In the genomic region with DNA sequence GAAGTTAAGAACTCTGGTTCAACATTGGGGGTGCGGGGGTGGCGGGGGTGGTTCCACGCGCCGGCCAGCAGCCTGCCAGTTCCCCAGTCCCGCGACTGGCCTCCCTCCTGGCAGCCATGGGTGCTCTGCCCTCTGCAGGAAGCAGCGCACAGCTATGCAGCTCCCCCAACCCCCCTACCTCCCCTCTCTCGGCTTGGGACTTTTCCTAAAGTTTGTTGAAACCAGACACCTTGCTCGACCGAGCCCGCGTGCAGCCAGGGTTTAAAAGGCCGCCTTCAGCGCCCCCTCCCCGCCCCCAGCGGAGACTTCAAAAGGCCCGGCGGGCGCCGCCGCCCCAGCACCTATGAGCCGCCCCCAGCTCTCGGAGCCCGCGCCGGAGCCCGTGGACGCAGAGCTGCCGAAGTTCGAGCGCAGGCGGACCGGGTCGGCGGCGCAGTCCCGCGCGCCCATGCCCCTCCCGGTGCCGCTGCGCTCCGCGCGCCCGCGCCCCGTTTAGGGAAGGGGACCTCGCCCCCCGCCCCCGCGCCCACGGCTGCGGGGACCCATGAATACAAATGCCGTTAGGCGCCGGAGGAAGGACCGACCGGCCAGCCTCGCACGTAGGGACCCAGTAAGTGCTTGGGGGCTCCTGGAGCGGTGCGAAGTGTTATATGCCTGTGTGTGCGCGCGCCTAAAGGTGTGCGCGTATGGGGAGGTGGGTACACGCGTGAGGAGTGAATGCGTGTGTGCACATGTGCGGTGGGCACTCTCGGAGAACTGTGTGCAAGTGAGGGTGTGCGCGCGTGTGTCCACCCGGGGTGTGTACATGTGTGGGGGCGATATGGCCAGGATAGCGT, we compare ENCODE assay signal across 8 cellular contexts. TPM values are rescaled to one million over a fixed set of nuclear protein-coding genes. Genes with fewer than 3 reads are reported as not detected.
DNase-seq lines count a peak whose midpoint lies in the region; ATAC-seq and TF ChIP-seq lines count a peak whose summit lies in the region.

No MANE protein-coding gene starts in this region.

- H3K9me3 Mint-ChIP-seq in GM23338 (no peaks in the 10 kb centered on the region; the same call in 1 of the 3 replicates), T-cell (no peaks in the 10 kb centered on the region)

- no peak for TF ChIP-seq POLR2A in heart left ventricle (IDR thresholded peaks at IDR 0.05)

- H3K4me1 Mint-ChIP-seq in GM23338 (peaks cover 24% of the 10 kb centered on the region), T-cell (peaks cover 18 to 25% (median 19%) of the 10 kb centered on the region in 3 donors)

- ATAC-seq in GM23338 (peak; percentile 59), T-cell (replicated peaks in 1 of 4) (peak in 1 of 4 experiments; percentile 37), heart left ventricle (peak in 1 of 4 donors; percentile 20), HG03565 (IDR thresholded peaks at IDR 0.05; ENCODE audit: unreplicated experiment) (no peak), HG03159 (IDR thresholded peaks at IDR 0.05; ENCODE audit: unreplicated experiment) (no peak)

- H3K4me3 ChIP-seq in GM23338 (peak overlapping the region; percentile 84), heart left ventricle (peak overlapping the region; percentile 24 to 84 (median 48)), skeletal muscle cell (ENCODE audit: low read depth, low read length) (peak overlapping the region; percentile 43)

- POLR2A ChIA-PET in T-cell (lab: Charles Lee): no interaction called here

- H3K27ac ChIP-seq in GM23338 (ENCODE audit: low read depth) (no peak overlapping the region), heart left ventricle (no peak overlapping the region)

- no peaks in the 10 kb centered on the region for H3K9me3 ChIP-seq in heart left ventricle

- H3K27ac Mint-ChIP-seq in GM23338 (no peak overlapping the region), T-cell (no peak overlapping the region)

- no peaks in the 10 kb centered on the region for H3K36me3 ChIP-seq in GM23338 (ENCODE audit: insufficient read depth)
- H3K36me3 ChIP-seq in heart left ventricle: no peaks in the 10 kb centered on the region

- TF ChIP-seq CTCF in GM23338 (conservative IDR thresholded peaks at IDR 0.05; ENCODE audit: low read depth in 2 of 2) (peak; percentile 44 to 67), heart left ventricle (IDR thresholded peaks at IDR 0.05) (peak in 9 of 12 donors; percentile 20 to 57 (median 34))

- H3K4me2 ChIP-seq in GM23338: peak overlapping the region; percentile 92

- peak overlapping the region; percentile 100 for H2AFZ ChIP-seq in GM23338

- H3K4me1 ChIP-seq in GM23338 (ENCODE audit: insufficient read depth): peaks cover 24% of the 10 kb centered on the region
- peaks cover 0 to 49% (median 15%) of the 10 kb centered on the region in 12 donors for H3K4me1 ChIP-seq in heart left ventricle

- H3K36me3 Mint-ChIP-seq in GM23338 (ENCODE audit: low read depth) (peaks cover 3% of the 10 kb centered on the region; the same call in 1 of the 3 replicates), T-cell (no peaks in the 10 kb centered on the region)

- peaks cover 48% of the 10 kb centered on the region for H3K27me3 Mint-ChIP-seq in GM23338 (ENCODE audit: insufficient read depth, low read depth, poor library complexity)
- peaks cover 35 to 58% of the 10 kb centered on the region in 2 donors for H3K27me3 Mint-ChIP-seq in T-cell

- H3F3A ChIP-seq in GM23338 (replicated peaks; ENCODE audit: low read depth): no peaks in the 10 kb centered on the region

- H3K79me2 ChIP-seq in GM23338 (replicated peaks; ENCODE audit: insufficient read depth): peaks cover 16% of the 10 kb centered on the region

- H3K4me3 Mint-ChIP-seq in GM23338 (peak overlapping the region; percentile 67), T-cell (peak overlapping the region; percentile 69 to 78 (median 76))

- WGBS in heart left ventricle, 4 donors: 2 to 5% (median 3%) methylated on average over 24 to 80 of the region's 80 CpGs

- CTCF ChIA-PET in T-cell (lab: Charles Lee): no interaction called here

- H3K9me2 ChIP-seq in GM23338 (ENCODE audit: insufficient read depth): no peaks in the 10 kb centered on the region

- DNase-seq in GM23338 (ENCODE audit: low spot score) (peak; percentile 93), T-cell (no peak), heart left ventricle (peak in 1 of 5 donors; percentile 49), skeletal muscle cell (ENCODE audit: low read depth) (no peak), superior temporal gyrus (ENCODE audit: extremely low spot score) (no peak), CD1c-positive myeloid dendritic cell (ENCODE audit: extremely low spot score) (no peak)

- peaks cover 14% of the 10 kb centered on the region for H4K20me1 ChIP-seq in GM23338 (replicated peaks; ENCODE audit: insufficient read depth)

- intact Hi-C loops in heart left ventricle (cut with DNase I): loop anchor here (2.0 to 10.0 kb wide), 11 partner anchors 42 to 138 kb away; no protein-coding TSS in a partner anchor

- H3K27me3 ChIP-seq in GM23338 (ENCODE audit: insufficient read depth) (peaks cover 42% of the 10 kb centered on the region), heart left ventricle (peaks cover 0 to 44% (median 17%) of the 10 kb centered on the region in 9 donors)

TF ChIP-seq in GM23338, 12 proteins besides CTCF, POLR2A, EP300 and RAD21:
- TF ChIP-seq, protein P1, sequence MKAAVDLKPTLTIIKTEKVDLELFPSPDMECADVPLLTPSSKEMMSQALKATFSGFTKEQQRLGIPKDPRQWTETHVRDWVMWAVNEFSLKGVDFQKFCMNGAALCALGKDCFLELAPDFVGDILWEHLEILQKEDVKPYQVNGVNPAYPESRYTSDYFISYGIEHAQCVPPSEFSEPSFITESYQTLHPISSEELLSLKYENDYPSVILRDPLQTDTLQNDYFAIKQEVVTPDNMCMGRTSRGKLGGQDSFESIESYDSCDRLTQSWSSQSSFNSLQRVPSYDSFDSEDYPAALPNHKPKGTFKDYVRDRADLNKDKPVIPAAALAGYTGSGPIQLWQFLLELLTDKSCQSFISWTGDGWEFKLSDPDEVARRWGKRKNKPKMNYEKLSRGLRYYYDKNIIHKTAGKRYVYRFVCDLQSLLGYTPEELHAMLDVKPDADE (IDR thresholded peaks at IDR 0.05): no peak
- no peak for TF ChIP-seq ZNF114 (CRISPR knock-in tag; IDR thresholded peaks at IDR 0.05)

RNA-seq across cellular contexts. Expression of a gene that starts 1.4 kb away (rescaled TPM):
- 12.9 and 18.0 TPM in 2 replicates for total RNA-seq in GM23338 (2014; rRNA removed; shearing (Covaris generic))
- 8.6 and 10.5 TPM in 2 replicates for polyA plus RNA-seq in GM23338 (2016; fragmentation: Nextera tagmentation; extraction: Ambion mirVana)
- total RNA-seq in T-cell: 1 to 10 TPM in 2 of 5 donors, under 1 TPM in 3; 0.53 to 1.7 (median 0.95) TPM
- total RNA-seq in heart left ventricle: 10 to 100 TPM in 1 of 9 donors, 1 to 10 TPM in 8; 2.3 to 10.8 (median 5.2) TPM
- polyA plus RNA-seq in heart left ventricle: 10 to 100 TPM in 1 of 2 donors, 1 to 10 TPM in 1; 2.7 to 14.2 TPM

RNA-seq across cellular contexts. Expression of a gene that starts 54.9 kb away (rescaled TPM):
- total RNA-seq in GM23338 (2014; rRNA removed; shearing (Covaris generic)): 0.58 and 4.3 TPM in 2 replicates
- 4.2 and 4.7 TPM in 2 replicates for polyA plus RNA-seq in GM23338 (2016; fragmentation: Nextera tagmentation; extraction: Ambion mirVana)
- total RNA-seq in T-cell: under 1 TPM in 1 of 5 donors, not detected in 4; 0.10 TPM
- total RNA-seq in heart left ventricle: under 1 TPM in 1 of 9 donors, not detected in 8; 0.21 TPM
- polyA plus RNA-seq in heart left ventricle: under 1 TPM in 1 of 2 donors, not detected in 1; 0.08 TPM
